Comparison of ENCODE assay signal across 30 cellular contexts in the genomic region with DNA sequence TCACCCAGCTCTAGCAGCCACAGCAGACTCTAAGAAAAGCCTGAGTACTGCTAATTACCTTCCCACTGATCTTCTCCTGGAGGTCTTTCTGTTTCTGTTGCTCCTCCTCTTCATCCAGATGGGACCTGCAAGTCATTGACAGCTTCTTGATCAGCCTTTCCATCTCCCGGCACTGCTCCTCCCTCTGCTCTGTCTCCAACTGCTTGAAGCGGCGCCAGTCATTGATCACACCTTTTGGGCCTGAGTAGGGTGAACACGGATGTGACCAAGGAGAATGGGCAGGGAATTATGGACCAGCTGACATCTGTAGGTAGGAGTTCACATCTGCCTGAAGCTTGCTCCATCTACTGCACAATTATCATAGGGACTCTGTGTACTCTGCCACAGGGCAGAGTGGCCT. TPM values are rescaled to one million over a fixed set of nuclear protein-coding genes. Genes with fewer than 3 reads are reported as not detected.
DNase-seq lines count a peak whose midpoint lies in the region; ATAC-seq and TF ChIP-seq lines count a peak whose summit lies in the region.
"Had no signal": no experiment of that assay in that cellular context is flagged by ENCODE, and none has a peak within 500 bp of the region (broad histone marks: within the 10 kb centered on the region; RNA-seq: fewer than 3 reads in every experiment).

No MANE protein-coding gene starts in this region.

- no peak overlapping the region for H3K4me2 ChIP-seq in IMR-90 (ENCODE audit: low read depth, low read length)
- H3K4me2 ChIP-seq: BLaER1 had no signal

- TF ChIP-seq RAD21 in IMR-90 (IDR thresholded peaks at IDR 0.05; ENCODE audit: low read length): no peak

- peak overlapping the region; percentile 57 to 77 (median 67) for H3K27ac Mint-ChIP-seq in CD4-positive, CD25-positive, alpha-beta regulatory T cell
- H3K27ac Mint-ChIP-seq in activated naive CD8-positive, alpha-beta T cell treated with anti-CD3 and anti-CD28 coated beads, Interleukin-2, amount 50 U/mL, for 24 hours: peak overlapping the region; percentile 30
- H3K27ac Mint-ChIP-seq in naive thymus-derived CD4-positive, alpha-beta T cell: peak overlapping the region in 8 of 9 donors; percentile 9 to 71 (median 30)
- H3K27ac Mint-ChIP-seq in WTC11: no peak overlapping the region
- no peak overlapping the region for H3K27ac Mint-ChIP-seq in HFFc6
- H3K27ac Mint-ChIP-seq: activated naive CD4-positive, alpha-beta T cell treated with anti-CD3 and anti-CD28 coated beads for 36 hours; activated T-cell treated with anti-CD3 and anti-CD28 coated beads, Interleukin-2, amount 50 U/mL, for 72 hours; type B pancreatic cell had no signal

- H2BK15ac ChIP-seq in IMR-90 (ENCODE audit: low read depth, low read length): 0 out of 3 replicates have a peak overlapping the region, but pooled peaks have one; percentile 13

- CTCF ChIA-PET in IMR-90 (lab: Yijun Ruan, JAX): interaction anchor here (1.4 kb wide), 1 partner anchor 363 kb away, joined by 3 read pairs; no protein-coding TSS in a partner anchor
- CTCF ChIA-PET in naive thymus-derived CD4-positive, alpha-beta T cell (lab: Charles Lee): no interaction called here
- CTCF ChIA-PET in WTC11 (lab: Charles Lee): no interaction called here

- no peak for ATAC-seq in CD4-positive, CD25-positive, alpha-beta regulatory T cell (ENCODE audit: low read depth in 2 of 2)
- no peak for ATAC-seq in IMR-90 (ENCODE audit: low read depth)
- no peak for ATAC-seq in activated naive CD8-positive, alpha-beta T cell treated with anti-CD3 and anti-CD28 coated beads, Interleukin-2, amount 50 U/mL, for 24 hours
- no peak for ATAC-seq in naive thymus-derived CD4-positive, alpha-beta T cell
- no peak for ATAC-seq in WTC11
- ATAC-seq: activated T-cell treated with anti-CD3 and anti-CD28 coated beads, Interleukin-2, amount 50 U/mL, for 72 hours had no signal

- H4K20me1 ChIP-seq in IMR-90 (ENCODE audit: insufficient read depth, low read length): 0 out of 2 replicates have a peak, but pooled peaks cover 2% of the 10 kb centered on the region

- no peaks in the 10 kb centered on the region for H3K9me3 Mint-ChIP-seq in CD4-positive, CD25-positive, alpha-beta regulatory T cell
- H3K9me3 Mint-ChIP-seq in activated naive CD8-positive, alpha-beta T cell treated with anti-CD3 and anti-CD28 coated beads, Interleukin-2, amount 50 U/mL, for 24 hours: no peaks in the 10 kb centered on the region
- H3K9me3 Mint-ChIP-seq in naive thymus-derived CD4-positive, alpha-beta T cell: peaks cover 0 to 3% (median 0%) of the 10 kb centered on the region in 11 donors
- H3K9me3 Mint-ChIP-seq in WTC11: no peaks in the 10 kb centered on the region
- no peaks in the 10 kb centered on the region for H3K9me3 Mint-ChIP-seq in HFFc6
- H3K9me3 Mint-ChIP-seq: activated naive CD4-positive, alpha-beta T cell treated with anti-CD3 and anti-CD28 coated beads for 36 hours; activated T-cell treated with anti-CD3 and anti-CD28 coated beads, Interleukin-2, amount 50 U/mL, for 72 hours; immature natural killer cell; type B pancreatic cell had no signal

- no peak overlapping the region for H3K27ac ChIP-seq in CD4-positive, CD25-positive, alpha-beta regulatory T cell (ENCODE audit: insufficient read depth, low read length, poor library complexity, severe bottlenecking)
- H3K27ac ChIP-seq in IMR-90 (ENCODE audit: insufficient read depth, low read length): no peak overlapping the region
- H3K27ac ChIP-seq in naive thymus-derived CD4-positive, alpha-beta T cell (ENCODE audit: low read depth, low read length): no peak overlapping the region
- H3K27ac ChIP-seq: neutrophil, skin epidermis had no signal

- H2BK5ac ChIP-seq in IMR-90 (ENCODE audit: low read depth, low read length, poor library complexity, severe bottlenecking): no peak overlapping the region

- no peak overlapping the region for H4K5ac ChIP-seq in IMR-90 (ENCODE audit: low read depth, low read length)

- H3K4me3 Mint-ChIP-seq in CD4-positive, CD25-positive, alpha-beta regulatory T cell: peak overlapping the region in 1 of 4 donors; percentile 77
- no peak overlapping the region for H3K4me3 Mint-ChIP-seq in activated naive CD8-positive, alpha-beta T cell treated with anti-CD3 and anti-CD28 coated beads, Interleukin-2, amount 50 U/mL, for 24 hours
- H3K4me3 Mint-ChIP-seq in naive thymus-derived CD4-positive, alpha-beta T cell: no peak overlapping the region
- H3K4me3 Mint-ChIP-seq in WTC11 (no peak overlapping the region), HFFc6 (no peak overlapping the region)
- H3K4me3 Mint-ChIP-seq: activated naive CD4-positive, alpha-beta T cell treated with anti-CD3 and anti-CD28 coated beads for 36 hours; activated T-cell treated with anti-CD3 and anti-CD28 coated beads, Interleukin-2, amount 50 U/mL, for 72 hours; immature natural killer cell; type B pancreatic cell had no signal

- H3K4me1 Mint-ChIP-seq in CD4-positive, CD25-positive, alpha-beta regulatory T cell: peaks cover 41 to 74% (median 65%) of the 10 kb centered on the region in 4 donors
- H3K4me1 Mint-ChIP-seq in activated naive CD8-positive, alpha-beta T cell treated with anti-CD3 and anti-CD28 coated beads, Interleukin-2, amount 50 U/mL, for 24 hours: peaks cover 40% of the 10 kb centered on the region
- peaks cover 23 to 78% (median 70%) of the 10 kb centered on the region in 7 donors for H3K4me1 Mint-ChIP-seq in naive thymus-derived CD4-positive, alpha-beta T cell
- H3K4me1 Mint-ChIP-seq in WTC11 (peaks cover 9% of the 10 kb centered on the region), HFFc6 (ENCODE audit: low read depth) (peaks cover 44% of the 10 kb centered on the region)

- POLR2A ChIA-PET in IMR-90 (lab: Charles Lee; ENCODE audit: unreplicated experiment): no interaction called here
- POLR2A ChIA-PET in naive thymus-derived CD4-positive, alpha-beta T cell (lab: Charles Lee): interaction anchor here (1.1 to 2.1 kb wide), 3 partner anchors 12 to 82 kb away, joined by 5 to 6 read pairs (median 6); partner anchors contain the start of gene RC3H2
- POLR2A ChIA-PET in WTC11 (lab: Charles Lee): no interaction called here

- no peak overlapping the region for H2BK120ac ChIP-seq in IMR-90 (ENCODE audit: low read depth, low read length)

- no peak overlapping the region for H3K56ac ChIP-seq in IMR-90 (ENCODE audit: extremely low read depth, insufficient read depth, low read length)

- H2AFZ ChIP-seq in IMR-90 (replicated peaks; ENCODE audit: low read length, poor library complexity): no peak overlapping the region

- H3K36me3 ChIP-seq in CD4-positive, CD25-positive, alpha-beta regulatory T cell (ENCODE audit: control insufficient read depth, insufficient read depth, low read length): peaks cover 44% of the 10 kb centered on the region
- H3K36me3 ChIP-seq in IMR-90 (ENCODE audit: control insufficient read depth, insufficient read depth, low read length): peaks cover 29% of the 10 kb centered on the region
- peaks cover 8 to 59% (median 10%) of the 10 kb centered on the region in 3 experiments for H3K36me3 ChIP-seq in naive thymus-derived CD4-positive, alpha-beta T cell (ENCODE audit: control insufficient read depth in 2 of 3, insufficient read depth in 3 of 3, low read length in 3 of 3)

- H3K36me3 Mint-ChIP-seq in CD4-positive, CD25-positive, alpha-beta regulatory T cell: peaks cover 35% of the 10 kb centered on the region
- H3K36me3 Mint-ChIP-seq in activated naive CD8-positive, alpha-beta T cell treated with anti-CD3 and anti-CD28 coated beads, Interleukin-2, amount 50 U/mL, for 24 hours (ENCODE audit: low read depth): peaks cover 32% of the 10 kb centered on the region
- peaks cover 3 to 34% (median 10%) of the 10 kb centered on the region in 5 donors for H3K36me3 Mint-ChIP-seq in naive thymus-derived CD4-positive, alpha-beta T cell
- H3K36me3 Mint-ChIP-seq in WTC11 (peaks cover 47% of the 10 kb centered on the region), HFFc6 (ENCODE audit: low read depth) (peaks cover 17% of the 10 kb centered on the region)

- in situ Hi-C loops in IMR-90 (cut with MboI; ENCODE audit: low sequenced_read_pairs): no loop called here

- TF ChIP-seq CTCF in IMR-90 (conservative IDR thresholded peaks at IDR 0.05; ENCODE audit: low read depth, low read length) (no peak), WTC11 (IDR thresholded peaks at IDR 0.05) (no peak), HFFc6 (IDR thresholded peaks at IDR 0.05) (no peak)

- no peak overlapping the region for H3K9ac ChIP-seq in IMR-90 (ENCODE audit: low read depth, low read length)
- H3K9ac ChIP-seq: BLaER1 had no signal

- H3K27me3 ChIP-seq in CD4-positive, CD25-positive, alpha-beta regulatory T cell (ENCODE audit: control insufficient read depth, insufficient read depth, low read length): no peaks in the 10 kb centered on the region
- H3K27me3 ChIP-seq in IMR-90 (ENCODE audit: control insufficient read depth, insufficient read depth, low read length): no peaks in the 10 kb centered on the region
- no peaks in the 10 kb centered on the region for H3K27me3 ChIP-seq in naive thymus-derived CD4-positive, alpha-beta T cell (ENCODE audit: control insufficient read depth in 2 of 2, insufficient read depth in 2 of 2, low read length in 2 of 2)
- H3K27me3 ChIP-seq: BLaER1, neutrophil had no signal

- BruUV-seq in IMR-90 (replicated peaks; lab: Mats Ljungman, UMichigan): no TSS peak

- H3K79me1 ChIP-seq in IMR-90 (ENCODE audit: low read depth in 1 of 2, low read length in 2 of 2): peaks cover 42 to 55% of the 10 kb centered on the region in 2 experiments

- H3K9me3 ChIP-seq in CD4-positive, CD25-positive, alpha-beta regulatory T cell (ENCODE audit: control insufficient read depth in 2 of 2, low read length in 2 of 2): no peaks in the 10 kb centered on the region
- H3K9me3 ChIP-seq in IMR-90 (ENCODE audit: control insufficient read depth, insufficient read depth, low read length): no peaks in the 10 kb centered on the region
- no peaks in the 10 kb centered on the region for H3K9me3 ChIP-seq in naive thymus-derived CD4-positive, alpha-beta T cell (ENCODE audit: control insufficient read depth in 2 of 3, low read length in 3 of 3)
- H3K9me3 ChIP-seq: BLaER1, neutrophil had no signal

- H2AK5ac ChIP-seq in IMR-90 (ENCODE audit: low read depth, low read length): no peak overlapping the region

- no peak overlapping the region for H3K4ac ChIP-seq in IMR-90 (ENCODE audit: low read depth, low read length)

- no peak overlapping the region for H3K18ac ChIP-seq in IMR-90 (ENCODE audit: low read depth, low read length)

- DNase-seq in CD4-positive, CD25-positive, alpha-beta regulatory T cell: no peak
- DNase-seq in IMR-90 (no peak), WTC11 (ENCODE audit: low spot score) (no peak), kidney glomerular epithelial cell (lab: John Stamatoyannopoulos, UW) (no peak), HFFc6 (no peak)
- DNase-seq in activated naive CD8-positive, alpha-beta T cell treated with anti-CD3 and anti-CD28 coated beads, Interleukin-2, amount 50 U/mL, for 24 hours: no peak
- no peak for DNase-seq in naive thymus-derived CD4-positive, alpha-beta T cell
- DNase-seq in stimulated activated CD4-positive, alpha-beta T cell treated with anti-CD3 and anti-CD28 coated beads, Interleukin-2, amount 100 ng/mL, for 24 hours: no peak
- DNase-seq: activated CD4-positive, CD25-positive, alpha-beta regulatory T cell treated with anti-CD3 and anti-CD28 coated beads, Interleukin-2, amount 50 U/mL, for 72 hours; activated naive CD4-positive, alpha-beta T cell treated with anti-CD3 and anti-CD28 coated beads for 36 hours; activated T-cell treated with anti-CD3 and anti-CD28 coated beads, Interleukin-2, amount 50 U/mL, for 72 hours; dermis blood vessel endothelial cell; hypothalamus; immature natural killer cell; KG1; NCI-H1417; NCI-H2081 treated with DMSO at 0.1 percent for 48 hours; NCI-H226; RPMI8226 had no signal

- TF ChIP-seq POLR2A in IMR-90 (IDR thresholded peaks at IDR 0.05; ENCODE audit: low read depth, low read length): no peak

- dilution Hi-C loops in IMR-90 (cut with HindIII; ENCODE audit: low sequenced_read_pairs, unreplicated experiment): no loop called here

- no peak overlapping the region for H4K8ac ChIP-seq in IMR-90 (ENCODE audit: low read depth in 2 of 2, low read length in 2 of 2)

- no peak overlapping the region for H4K91ac ChIP-seq in IMR-90 (ENCODE audit: insufficient read depth, low read depth, low read length)

- no peak overlapping the region for H2AK9ac ChIP-seq in IMR-90 (replicated peaks; ENCODE audit: low read depth, low read length, poor library complexity)

- no CpG with 5 or more reads among the region's 4 CpGs for WGBS in IMR-90 (ENCODE audit: extremely low coverage in 2 of 2, insufficient read length in 1 of 2), 2 experiments

- peaks cover 17% of the 10 kb centered on the region for H3K9me1 ChIP-seq in IMR-90 (ENCODE audit: insufficient read depth, low read length)

- H3K4me3 ChIP-seq in CD4-positive, CD25-positive, alpha-beta regulatory T cell (ENCODE audit: low read depth, low read length): no peak overlapping the region
- H3K4me3 ChIP-seq in IMR-90 (ENCODE audit: insufficient read depth, low read depth, low read length): no peak overlapping the region
- no peak overlapping the region for H3K4me3 ChIP-seq in naive thymus-derived CD4-positive, alpha-beta T cell (ENCODE audit: low read length)
- H3K4me3 ChIP-seq: BLaER1, skin epidermis had no signal

- intact Hi-C loops in IMR-90 (cut with micrococcal nuclease): no loop called here
- intact Hi-C loops in naive thymus-derived CD4-positive, alpha-beta T cell (cut with micrococcal nuclease): loop anchor here in 1 of 2 donors (10.0 kb wide), 1 partner anchor 558 kb away; the partner anchor contains the start of genes MRRF and RBM18

- no peak overlapping the region for H3K14ac ChIP-seq in IMR-90 (replicated peaks; ENCODE audit: low read depth, low read length)

- no peak overlapping the region for H2BK20ac ChIP-seq in IMR-90 (ENCODE audit: low read depth, low read length)

- peaks cover 63% of the 10 kb centered on the region for H3K4me1 ChIP-seq in CD4-positive, CD25-positive, alpha-beta regulatory T cell (ENCODE audit: control insufficient read depth, insufficient read depth, low read length, poor library complexity, severe bottlenecking)
- peaks cover 18% of the 10 kb centered on the region for H3K4me1 ChIP-seq in IMR-90 (ENCODE audit: control insufficient read depth, insufficient read depth, low read length)
- peaks cover 9 to 18% of the 10 kb centered on the region in 2 donors for H3K4me1 ChIP-seq in naive thymus-derived CD4-positive, alpha-beta T cell (ENCODE audit: control insufficient read depth in 2 of 2, insufficient read depth in 2 of 2, low read length in 2 of 2)

- peak overlapping the region; percentile 13; the same call in 1 of the 2 replicates for H3K23ac ChIP-seq in IMR-90 (ENCODE audit: low read depth, low read length)

- H3K27me3 Mint-ChIP-seq in CD4-positive, CD25-positive, alpha-beta regulatory T cell: peaks cover 3% of the 10 kb centered on the region
- no peaks in the 10 kb centered on the region for H3K27me3 Mint-ChIP-seq in activated naive CD8-positive, alpha-beta T cell treated with anti-CD3 and anti-CD28 coated beads, Interleukin-2, amount 50 U/mL, for 24 hours
- H3K27me3 Mint-ChIP-seq in naive thymus-derived CD4-positive, alpha-beta T cell: no peaks in the 10 kb centered on the region
- H3K27me3 Mint-ChIP-seq in WTC11 (ENCODE audit: low read depth) (no peaks in the 10 kb centered on the region), HFFc6 (ENCODE audit: insufficient read depth) (no peaks in the 10 kb centered on the region; the same call in 1 of the 2 replicates)
- H3K27me3 Mint-ChIP-seq: type B pancreatic cell had no signal

RNA-seq across cellular contexts. Expression of gene PDCL, which starts 5.4 kb away (rescaled TPM):
- total RNA-seq in CD4-positive, CD25-positive, alpha-beta regulatory T cell: 24.5 TPM
- polyA plus RNA-seq in CD4-positive, CD25-positive, alpha-beta regulatory T cell: 10 to 100 TPM; 16.7 to 20.1 (median 18.4) TPM
- 22.2 and 38.3 TPM in 2 replicates for total RNA-seq in IMR-90 (2012; rRNA removed)
- 8.7 and 10.1 TPM in 2 replicates for polyA plus RNA-seq in IMR-90 (2012; rRNA removed)
- polyA plus RNA-seq in IMR-90 (2012; cell fraction: cytosol; rRNA removed): 4.5 and 4.6 TPM in 2 replicates
- 1.8 and 4.0 TPM in 2 replicates for polyA plus RNA-seq in IMR-90 (2012; cell fraction: nucleus; rRNA removed; ENCODE audit: low replicate concordance)
- total RNA-seq in naive thymus-derived CD4-positive, alpha-beta T cell: 10 to 100 TPM; 13.6 to 25.8 (median 18.1) TPM
- polyA plus RNA-seq in naive thymus-derived CD4-positive, alpha-beta T cell: 10 to 100 TPM in 1 of 2 donors, 1 to 10 TPM in 1; 8.8 to 10.5 TPM
- 19.4 to 21.7 TPM (median 20.5 TPM) in 3 replicates for total RNA-seq in WTC11 (2021)
- 10 to 100 TPM; 17.3 to 23.0 (median 21.4) TPM for total RNA-seq in HFFc6 (2021; fragmentation: NEBNext Ultra II Directional; extraction: Animal tissue kit (Norgen Biotek cat#: 25700))

RNA-seq across cellular contexts. Expression of gene OR1K1, which starts 23.0 kb away (rescaled TPM):
- not detected for total RNA-seq in CD4-positive, CD25-positive, alpha-beta regulatory T cell
- polyA plus RNA-seq in CD4-positive, CD25-positive, alpha-beta regulatory T cell: under 1 TPM in 2 of 4 donors, not detected in 2; 0.34 to 0.41 TPM
- total RNA-seq in IMR-90 (2012; rRNA removed) (not detected in 2 replicates), WTC11 (2021) (not detected in 3 replicates)
- polyA plus RNA-seq in IMR-90 (2012; rRNA removed): not detected in 2 replicates
- polyA plus RNA-seq in IMR-90 (2012; cell fraction: cytosol; rRNA removed): not detected in 2 replicates
- polyA plus RNA-seq in IMR-90 (2012; cell fraction: nucleus; rRNA removed; ENCODE audit: low replicate concordance): not detected in 2 replicates
- total RNA-seq in naive thymus-derived CD4-positive, alpha-beta T cell: not detected
- polyA plus RNA-seq in naive thymus-derived CD4-positive, alpha-beta T cell: not detected
- total RNA-seq in HFFc6 (2021; fragmentation: NEBNext Ultra II Directional; extraction: Animal tissue kit (Norgen Biotek cat#: 25700)): not detected
- total RNA-seq: activated naive CD4-positive, alpha-beta T cell treated with anti-CD3 and anti-CD28 coated beads for 36 hours; activated T-cell treated with anti-CD3 and anti-CD28 coated beads, Interleukin-2, amount 50 U/mL, for 72 hours; dermis blood vessel endothelial cell; HT1080; mesenteric fat pad; myocyte; renal cortical epithelial cell; SK-MEL-5; subcutaneous adipose tissue; T-helper 1 cell treated with Interleukin-12 subunit alpha and Interleukin-12 subunit beta and Interleukin-4 antibody, amounts not matched to agents 30 ng/mL and 1 ng/mL, for 36 hours had no signal
- polyA plus RNA-seq: immature natural killer cell had no signal

RNA-seq across cellular contexts. Expression of gene OR5C1, which starts 34.2 kb away (rescaled TPM):
- total RNA-seq in CD4-positive, CD25-positive, alpha-beta regulatory T cell: not detected
- not detected for polyA plus RNA-seq in CD4-positive, CD25-positive, alpha-beta regulatory T cell
- not detected in 2 replicates for total RNA-seq in IMR-90 (2012; rRNA removed)
- polyA plus RNA-seq in IMR-90 (2012; rRNA removed): not detected in 2 replicates
- polyA plus RNA-seq in IMR-90 (2012; cell fraction: cytosol; rRNA removed): not detected in 2 replicates
- not detected in 2 replicates for polyA plus RNA-seq in IMR-90 (2012; cell fraction: nucleus; rRNA removed; ENCODE audit: low replicate concordance)
- total RNA-seq in naive thymus-derived CD4-positive, alpha-beta T cell: not detected
- polyA plus RNA-seq in naive thymus-derived CD4-positive, alpha-beta T cell: not detected
- total RNA-seq in WTC11 (2021): not detected in 3 replicates
- total RNA-seq in HFFc6 (2021; fragmentation: NEBNext Ultra II Directional; extraction: Animal tissue kit (Norgen Biotek cat#: 25700)): not detected
- total RNA-seq: activated naive CD4-positive, alpha-beta T cell treated with anti-CD3 and anti-CD28 coated beads for 36 hours; activated T-cell treated with anti-CD3 and anti-CD28 coated beads, Interleukin-2, amount 50 U/mL, for 72 hours; dermis blood vessel endothelial cell; HT1080; mesenteric fat pad; myocyte; renal cortical epithelial cell; SK-MEL-5; subcutaneous adipose tissue; T-helper 1 cell treated with Interleukin-12 subunit alpha and Interleukin-12 subunit beta and Interleukin-4 antibody, amounts not matched to agents 30 ng/mL and 1 ng/mL, for 36 hours had no signal
- polyA plus RNA-seq: immature natural killer cell had no signal

Comparison
In these comparisons a context has a peak if more than half of its experiments do, and no peak if none do; other contexts are left out.
1. H3K27ac Mint-ChIP-seq: peak in CD4-positive, CD25-positive, alpha-beta regulatory T cell (3 of 3), activated naive CD8-positive, alpha-beta T cell treated with anti-CD3 and anti-CD28 coated beads, Interleukin-2, amount 50 U/mL, for 24 hours (single experiment) and naive thymus-derived CD4-positive, alpha-beta T cell (8 of 9); none in WTC11 (single experiment) and HFFc6 (single experiment).